ENCODE assay signal across 15 cellular contexts in genomic region chr1:201942129-201942495, GRCh38. TPM values are rescaled to one million over a fixed set of nuclear protein-coding genes. Genes with fewer than 3 reads are reported as not detected.
A peak's percentile ranks its signal among the peaks of the same experiment; 100 is the strongest.
DNase-seq lines count a peak whose midpoint lies in the region; ATAC-seq and TF ChIP-seq lines count a peak whose summit lies in the region.
"Had no signal": no experiment of that assay in that cellular context is flagged by ENCODE, and none has a peak within 500 bp of the region (broad histone marks: within the 10 kb centered on the region; RNA-seq: fewer than 3 reads in every experiment).

No MANE protein-coding gene starts in this region.

- no peaks in the 10 kb centered on the region for H3K36me3 ChIP-seq in heart left ventricle
- no peaks in the 10 kb centered on the region for H3K36me3 ChIP-seq in heart right ventricle
- peaks cover 0 to 31% of the 10 kb centered on the region in 2 donors for H3K36me3 ChIP-seq in gastroesophageal sphincter
- no peaks in the 10 kb centered on the region for H3K36me3 ChIP-seq in ovary
- no peaks in the 10 kb centered on the region for H3K36me3 ChIP-seq in urinary bladder (ENCODE audit: insufficient read depth)
- H3K36me3 ChIP-seq in adrenal gland (replicated peaks in 1 of 2), result no peaks in the 10 kb centered on the region

- H3K27ac ChIP-seq in heart left ventricle (peak overlapping the region in 4 of 12 donors; percentile 18 to 89 (median 44)), heart right ventricle (peak overlapping the region in 3 of 10 donors; percentile 35 to 60 (median 58)), gastroesophageal sphincter (peak overlapping the region; percentile 82 to 99 (median 94)), ovary (peak overlapping the region in 1 of 2 donors; percentile 26), urinary bladder (ENCODE audit: low read depth) (peak overlapping the region; percentile 55), adrenal gland (peak overlapping the region in 2 of 5 donors; percentile 54 to 73)

- H3K9me3 ChIP-seq in heart left ventricle, result no peaks in the 10 kb centered on the region
- H3K9me3 ChIP-seq in heart right ventricle, result no peaks in the 10 kb centered on the region
- no peaks in the 10 kb centered on the region for H3K9me3 ChIP-seq in gastroesophageal sphincter
- H3K9me3 ChIP-seq in ovary, result no peaks in the 10 kb centered on the region
- H3K9me3 ChIP-seq in adrenal gland (replicated peaks in 1 of 3), result no peaks in the 10 kb centered on the region

- 89 to 100% (median 96%) methylated on average over 1 of the region's 1 CpG for WGBS in heart left ventricle, 4 donors
- 94 to 95% methylated on average over 1 of the region's 1 CpG for WGBS in heart right ventricle, 2 donors
- 33% methylated on average over 1 of the region's 1 CpG; no CpG with 5 or more reads in 1 of the 2 donors for WGBS in gastroesophageal sphincter (ENCODE audit: low coverage in 1 of 2), 2 donors
- 78 to 91% (median 78%) methylated on average over 1 of the region's 1 CpG for WGBS in ovary, 3 donors
- 57% methylated on average over 1 of the region's 1 CpG for WGBS in urinary bladder
- 70 to 92% (median 81%) methylated on average over 1 of the region's 1 CpG for WGBS in adrenal gland, 4 donors

- peaks cover 0 to 33% (median 5%) of the 10 kb centered on the region in 12 donors for H3K4me1 ChIP-seq in heart left ventricle
- H3K4me1 ChIP-seq in heart right ventricle, result peaks cover 0 to 56% (median 6%) of the 10 kb centered on the region in 9 donors
- H3K4me1 ChIP-seq in gastroesophageal sphincter, result peaks cover 0 to 46% (median 3%) of the 10 kb centered on the region in 3 donors
- H3K4me1 ChIP-seq in ovary (ENCODE audit: insufficient read depth), result peaks cover 14% of the 10 kb centered on the region
- H3K4me1 ChIP-seq in urinary bladder (ENCODE audit: insufficient read depth), result no peaks in the 10 kb centered on the region
- H3K4me1 ChIP-seq in adrenal gland (replicated peaks in 1 of 2), result peaks cover 14 to 45% of the 10 kb centered on the region in 2 donors

- H3K4me3 ChIP-seq in heart left ventricle (peak overlapping the region in 7 of 12 donors; percentile 3 to 61 (median 27)), heart right ventricle (peak overlapping the region in 3 of 10 donors; percentile 24 to 30 (median 27)), gastroesophageal sphincter (peak overlapping the region; percentile 67 to 98), ovary (peak overlapping the region; percentile 75), urinary bladder (ENCODE audit: low read depth, low read length) (peak overlapping the region; percentile 33), adrenal gland (peak overlapping the region in 1 of 4 donors; percentile 80)

- no peak for DNase-seq in heart left ventricle
- no peak for DNase-seq in heart right ventricle
- DNase-seq in ovary, result no peak
- no peak for DNase-seq in left lobe of liver (ENCODE audit: low spot score)
- DNase-seq in adrenal gland, result no peak
- DNase-seq in activated gamma-delta T cell treated with Interleukin-2 at 50 U/mL for 16 hours, result no peak
- DNase-seq: CD8-positive, alpha-beta T cell; GF-D8; KBM-7; NCI-H1436; stimulated activated CD4-positive, alpha-beta T cell treated with anti-CD3 and anti-CD28 coated beads, Interleukin-2, amount 100 ng/mL, for 24 hours had no signal

- TF ChIP-seq EP300 in gastroesophageal sphincter (IDR thresholded peaks at IDR 0.05) (no peak), ovary (IDR thresholded peaks at IDR 0.05) (no peak)

- TF ChIP-seq CTCF in heart left ventricle (IDR thresholded peaks at IDR 0.05) (no peak), heart right ventricle (IDR thresholded peaks at IDR 0.05) (no peak), gastroesophageal sphincter (IDR thresholded peaks at IDR 0.05) (no peak), ovary (IDR thresholded peaks at IDR 0.05) (no peak), adrenal gland (IDR thresholded peaks at IDR 0.05) (no peak)

- H3K27me3 ChIP-seq in heart left ventricle (peaks cover 0 to 23% (median 0%) of the 10 kb centered on the region in 9 donors), heart right ventricle (peaks cover 0 to 29% (median 0%) of the 10 kb centered on the region in 7 donors), gastroesophageal sphincter (no peaks in the 10 kb centered on the region), ovary (no peaks in the 10 kb centered on the region), adrenal gland (no peaks in the 10 kb centered on the region)

- ATAC-seq in heart left ventricle (no peak), heart right ventricle (no peak), gastroesophageal sphincter (no peak), left lobe of liver (no peak)
- ATAC-seq: CD8-positive, alpha-beta T cell; SK-N-SH treated with all-trans-retinoic acid at 6 μM for 48 hours had no signal

- intact Hi-C loops in heart left ventricle (cut with DNase I) (loop anchor here in 3 of 10 donors (5.0 to 10.0 kb wide), 2 partner anchors 35 to 47 kb away; no protein-coding TSS in a partner anchor), heart right ventricle (cut with DNase I) (loop anchor here in 1 of 10 donors (10.0 kb wide), 1 partner anchor 47 kb away; no protein-coding TSS in a partner anchor), ovary (cut with DNase I) (loop anchor here in 2 of 4 donors (5.0 kb wide), 2 partner anchors 35 to 45 kb away; no protein-coding TSS in a partner anchor), adrenal gland (cut with DNase I) (no loop called here)

- no peak for TF ChIP-seq POLR2A in heart left ventricle (IDR thresholded peaks at IDR 0.05)
- no peak for TF ChIP-seq POLR2A in gastroesophageal sphincter (IDR thresholded peaks at IDR 0.05)
- TF ChIP-seq POLR2A in ovary (IDR thresholded peaks at IDR 0.05), result no peak
- no peak for TF ChIP-seq POLR2A in adrenal gland (IDR thresholded peaks at IDR 0.05)

RNA-seq across cellular contexts. Expression of gene LMOD1, which starts 4.2 kb away (rescaled TPM):
- total RNA-seq in heart left ventricle (10 to 100 TPM in 4 of 9 donors, 1 to 10 TPM in 5; 4.6 to 24.9 (median 10.0) TPM), heart right ventricle (10 to 100 TPM in 4 of 10 donors, 1 to 10 TPM in 6; 3.6 to 15.2 (median 9.6) TPM), gastroesophageal sphincter (1,000 to 10,000 TPM; 1,267 to 1,570 (median 1,475) TPM), ovary (100 to 1,000 TPM in 2 of 7 donors, 10 to 100 TPM in 5; 25.6 to 155 (median 67.2) TPM), urinary bladder (71.7 TPM), left lobe of liver (1.0 TPM), adrenal gland (100 to 1,000 TPM in 2 of 8 donors, 10 to 100 TPM in 5, 1 to 10 TPM in 1; 7.4 to 171 (median 76.1) TPM)
- polyA plus RNA-seq in heart left ventricle (10 to 100 TPM in 1 of 2 donors, 1 to 10 TPM in 1; 5.1 to 14.5 TPM), heart right ventricle (10 to 100 TPM in 1 of 2 donors, 1 to 10 TPM in 1; 9.9 to 22.7 TPM), ovary (100 to 1,000 TPM in 1 of 2 donors, 10 to 100 TPM in 1; 94.6 to 255 TPM), urinary bladder (731 TPM), adrenal gland (100 to 1,000 TPM in 2 of 3 donors, 10 to 100 TPM in 1; 26.9 to 131 (median 108) TPM)
- total RNA-seq: A172; CD8-positive, alpha-beta T cell had no signal

RNA-seq across cellular contexts. Expression of gene TIMM17A, which starts 13.2 kb away (rescaled TPM):
- total RNA-seq in heart left ventricle (100 to 1,000 TPM in 3 of 9 donors, 10 to 100 TPM in 6; 31.7 to 120 (median 86.0) TPM), heart right ventricle (100 to 1,000 TPM in 2 of 10 donors, 10 to 100 TPM in 8; 71.1 to 113 (median 88.9) TPM), gastroesophageal sphincter (10 to 100 TPM; 37.8 to 40.9 (median 38.5) TPM), ovary (10 to 100 TPM; 19.9 to 38.1 (median 29.7) TPM), urinary bladder (27.2 TPM), left lobe of liver (42.0 TPM), adrenal gland (100 to 1,000 TPM in 1 of 8 donors, 10 to 100 TPM in 7; 26.3 to 178 (median 47.6) TPM)
- polyA plus RNA-seq in heart left ventricle (100 to 1,000 TPM in 1 of 2 donors, 10 to 100 TPM in 1; 50.7 to 151 TPM), heart right ventricle (100 to 1,000 TPM in 1 of 2 donors, 10 to 100 TPM in 1; 49.7 to 105 TPM), ovary (10 to 100 TPM; 23.2 to 31.5 TPM), urinary bladder (42.0 TPM), adrenal gland (100 to 1,000 TPM in 1 of 3 donors, 10 to 100 TPM in 2; 28.0 to 172 (median 42.7) TPM)

RNA-seq across cellular contexts. Expression of gene RNPEP, which starts 40.3 kb away (rescaled TPM):
- total RNA-seq in heart left ventricle (10 to 100 TPM; 14.1 to 36.2 (median 18.1) TPM), heart right ventricle (10 to 100 TPM; 11.1 to 27.4 (median 15.7) TPM), gastroesophageal sphincter (10 to 100 TPM; 23.0 to 40.0 (median 34.7) TPM), ovary (10 to 100 TPM; 37.5 to 76.2 (median 43.9) TPM), urinary bladder (24.0 TPM), left lobe of liver (36.3 TPM), adrenal gland (10 to 100 TPM; 46.0 to 99.6 (median 69.7) TPM)
- polyA plus RNA-seq in heart left ventricle (10 to 100 TPM; 12.4 to 14.3 TPM), heart right ventricle (10 to 100 TPM; 13.8 to 24.0 TPM), ovary (10 to 100 TPM; 32.4 to 49.5 TPM), urinary bladder (31.6 TPM), adrenal gland (10 to 100 TPM; 43.8 to 59.6 (median 46.7) TPM)

RNA-seq across cellular contexts. Expression of gene SHISA4, which starts 53.4 kb away (rescaled TPM):
- total RNA-seq in heart left ventricle (100 to 1,000 TPM in 6 of 9 donors, 10 to 100 TPM in 3; 66.5 to 262 (median 133) TPM), heart right ventricle (100 to 1,000 TPM; 104 to 214 (median 130) TPM), gastroesophageal sphincter (10 to 100 TPM; 18.9 to 35.8 (median 29.3) TPM), ovary (10 to 100 TPM; 16.8 to 37.9 (median 26.4) TPM), urinary bladder (10.1 TPM), left lobe of liver (4.4 TPM), adrenal gland (100 to 1,000 TPM in 4 of 8 donors, 10 to 100 TPM in 4; 39.0 to 221 (median 99.1) TPM)
- polyA plus RNA-seq in heart left ventricle (100 to 1,000 TPM in 1 of 2 donors, 10 to 100 TPM in 1; 53.2 to 101 TPM), heart right ventricle (10 to 100 TPM; 72.6 to 75.8 TPM), ovary (10 to 100 TPM; 11.3 to 29.9 TPM), urinary bladder (32.7 TPM), adrenal gland (10 to 100 TPM; 49.7 to 62.8 (median 51.0) TPM)
- total RNA-seq: CD8-positive, alpha-beta T cell had no signal

Comparison
In these comparisons a context has a peak if more than half of its experiments do, and no peak if none do; other contexts are left out.
1. RNA of gene LMOD1, which starts 4.2 kb away (total RNA-seq): 1,267 to 1,570 TPM in gastroesophageal sphincter; 7.4 to 171 TPM in adrenal gland, 71.7 TPM in urinary bladder (single experiment), 25.6 to 155 TPM in ovary, 4.6 to 24.9 TPM in heart left ventricle, 3.6 to 15.2 TPM in heart right ventricle and 1.0 TPM in left lobe of liver (single experiment); every median in the first group is over 4 times any median in the second.